Comparison of ENCODE assay signal across 36 cellular contexts in genomic region chr6:25288518-25288917, GRCh38.
"Had no signal": no experiment of that assay in that cellular context is flagged by ENCODE, and none has a peak within 500 bp of the region (broad histone marks: within the 10 kb centered on the region; RNA-seq: fewer than 3 reads in every experiment).

No MANE protein-coding gene starts in this region.

- H3K4me3 Mint-ChIP-seq: activated B cell treated with CpG ODN at 0.5 μM for 24 hours; activated CD4-positive, alpha-beta memory T cell treated with anti-CD3 and anti-CD28 coated beads for 36 hours; activated CD4-positive, alpha-beta T cell treated with anti-CD3 and anti-CD28 coated beads, Interleukin-2, amount 10 ng/mL, durations not matched to agents 24 days and 14 days; activated CD8-positive, alpha-beta T cell treated with anti-CD3 and anti-CD28 coated beads for 36 hours; activated naive CD4-positive, alpha-beta T cell treated with anti-CD3 and anti-CD28 coated beads for 36 hours; activated naive CD8-positive, alpha-beta T cell treated with anti-CD3 and anti-CD28 coated beads for 36 hours; activated T-cell treated with anti-CD3 and anti-CD28 coated beads, Interleukin-2, amount 50 U/mL, for 4 hours; activated T-cell treated with anti-CD3 and anti-CD28 coated beads, Interleukin-2, amount 50 U/mL, for 72 hours; activated T-helper 1 cell treated with anti-CD3 and anti-CD28 coated beads, Interleukin-12 subunit alpha, Interleukin-12 subunit beta, Interleukin-2, Interleukin-4 antibody, amounts not matched to agents 30 ng/mL and 10 ng/mL and 1 ng/mL, durations not matched to agents 14 hours and 24 hours and 36 hours; activated T-helper 17 cell treated with anti-CD3 and anti-CD28 coated beads, Interleukin-2, amount 50 U/mL, for 72 hours; T-helper 1 cell treated with Interleukin-12 subunit alpha and Interleukin-12 subunit beta and Interleukin-4 antibody, amounts not matched to agents 30 μg/mL and 1 μg/mL, for 36 hours; T-helper 2 cell treated with Interferon-gamma antibody and Interleukin-4, amounts not matched to agents 5 μg/mL and 100 μg/mL, for 36 hours had no signal

- H3K9me3 Mint-ChIP-seq: activated B cell treated with CpG ODN at 0.5 μM for 24 hours; activated CD4-positive, alpha-beta memory T cell treated with anti-CD3 and anti-CD28 coated beads for 36 hours; activated CD4-positive, alpha-beta T cell treated with anti-CD3 and anti-CD28 coated beads, Interleukin-2, amount 10 ng/mL, durations not matched to agents 24 days and 14 days; activated CD8-positive, alpha-beta T cell treated with anti-CD3 and anti-CD28 coated beads for 36 hours; activated naive CD4-positive, alpha-beta T cell treated with anti-CD3 and anti-CD28 coated beads for 36 hours; activated naive CD4-positive, alpha-beta T cell treated with anti-CD3 and anti-CD28 coated beads, Interleukin-2, amount 50 U/mL, for 72 hours; activated naive CD8-positive, alpha-beta T cell treated with anti-CD3 and anti-CD28 coated beads for 36 hours; activated T-cell treated with anti-CD3 and anti-CD28 coated beads, Interleukin-2, amount 50 U/mL, for 4 hours; activated T-cell treated with anti-CD3 and anti-CD28 coated beads, Interleukin-2, amount 50 U/mL, for 72 hours; activated T-helper 1 cell treated with anti-CD3 and anti-CD28 coated beads, Interleukin-12 subunit alpha, Interleukin-12 subunit beta, Interleukin-2, Interleukin-4 antibody, amounts not matched to agents 30 ng/mL and 10 ng/mL and 1 ng/mL, durations not matched to agents 14 hours and 24 hours and 36 hours; activated T-helper 17 cell treated with anti-CD3 and anti-CD28 coated beads, Interleukin-2, amount 50 U/mL, for 72 hours; T-helper 1 cell treated with Interleukin-12 subunit alpha and Interleukin-12 subunit beta and Interleukin-4 antibody, amounts not matched to agents 30 μg/mL and 1 μg/mL, for 36 hours; T-helper 2 cell treated with Interferon-gamma antibody and Interleukin-4, amounts not matched to agents 5 μg/mL and 100 μg/mL, for 36 hours had no signal

- H3K4me1 ChIP-seq: adrenal gland, breast epithelium had no signal

- H3K36me3 ChIP-seq: adrenal gland, brain microvascular endothelial cell, breast epithelium, WERI-Rb-1 had no signal

- H3K4me3 ChIP-seq: adrenal gland, body of pancreas, breast epithelium had no signal

- H3K9me3 ChIP-seq: adrenal gland, body of pancreas, breast epithelium had no signal

- DNase-seq: activated B cell treated with CpG ODN at 0.5 μM for 24 hours; activated CD4-positive, alpha-beta memory T cell treated with anti-CD3 and anti-CD28 coated beads for 36 hours; activated CD4-positive, alpha-beta T cell treated with anti-CD3 and anti-CD28 coated beads for 4 hours; activated CD4-positive, alpha-beta T cell treated with anti-CD3 and anti-CD28 coated beads, Interleukin-2, amount 10 ng/mL, durations not matched to agents 24 days and 14 days; activated CD4-positive, alpha-beta T cell treated with anti-CD3 and anti-CD28 coated beads, Interleukin-2, amount 50 U/mL, for 1 hour; activated CD4-positive, alpha-beta T cell treated with anti-CD3 and anti-CD28 coated beads, Interleukin-2, amount 50 U/mL, for 4 hours; activated CD4-positive, CD25-positive, alpha-beta regulatory T cell treated with anti-CD3 and anti-CD28 coated beads, Interleukin-2, amount 50 U/mL, for 72 hours; activated CD8-positive, alpha-beta memory T cell treated with anti-CD3 and anti-CD28 coated beads, Interleukin-2, amount 50 U/mL, for 4 hours; activated CD8-positive, alpha-beta T cell treated with anti-CD3 and anti-CD28 coated beads for 36 hours; activated effector memory CD4-positive, alpha-beta T cell treated with anti-CD3 and anti-CD28 coated beads, Interleukin-2, amount 50 U/mL, for 16 hours; activated gamma-delta T cell treated with Interleukin-2 at 50 U/mL for 16 hours; activated naive CD4-positive, alpha-beta T cell; activated naive CD4-positive, alpha-beta T cell treated with anti-CD3 and anti-CD28 coated beads for 36 hours; activated naive CD4-positive, alpha-beta T cell treated with anti-CD3 and anti-CD28 coated beads, Interleukin-2, amount 50 U/mL, for 16 hours; activated naive CD8-positive, alpha-beta T cell treated with anti-CD3 and anti-CD28 coated beads for 36 hours; activated T-cell treated with anti-CD3 and anti-CD28 coated beads for 4 hours; activated T-cell treated with anti-CD3 and anti-CD28 coated beads, Interleukin-2, amount 50 U/mL, for 1 hour; activated T-cell treated with anti-CD3 and anti-CD28 coated beads, Interleukin-2, amount 50 U/mL, for 4 hours; activated T-cell treated with anti-CD3 and anti-CD28 coated beads, Interleukin-2, amount 50 U/mL, for 72 hours; adrenal gland; amniotic stem cell; aorta; body of pancreas; brain microvascular endothelial cell; central memory CD4-positive, alpha-beta T cell; SW 1271; T-helper 1 cell; T-helper 2 cell; T-helper 9 cell; WERI-Rb-1 had no signal

- H3K27ac Mint-ChIP-seq: activated B cell treated with CpG ODN at 0.5 μM for 24 hours; activated CD4-positive, alpha-beta memory T cell treated with anti-CD3 and anti-CD28 coated beads for 36 hours; activated CD4-positive, alpha-beta T cell treated with anti-CD3 and anti-CD28 coated beads, Interleukin-2, amount 10 ng/mL, durations not matched to agents 24 days and 14 days; activated CD8-positive, alpha-beta T cell treated with anti-CD3 and anti-CD28 coated beads for 36 hours; activated naive CD4-positive, alpha-beta T cell treated with anti-CD3 and anti-CD28 coated beads for 36 hours; activated naive CD4-positive, alpha-beta T cell treated with anti-CD3 and anti-CD28 coated beads, Interleukin-2, amount 50 U/mL, for 72 hours; activated naive CD8-positive, alpha-beta T cell treated with anti-CD3 and anti-CD28 coated beads for 36 hours; activated T-cell treated with anti-CD3 and anti-CD28 coated beads, Interleukin-2, amount 50 U/mL, for 72 hours; activated T-helper 1 cell treated with anti-CD3 and anti-CD28 coated beads, Interleukin-12 subunit alpha, Interleukin-12 subunit beta, Interleukin-2, Interleukin-4 antibody, amounts not matched to agents 30 ng/mL and 10 ng/mL and 1 ng/mL, durations not matched to agents 14 hours and 24 hours and 36 hours; activated T-helper 17 cell treated with anti-CD3 and anti-CD28 coated beads, Interleukin-2, amount 50 U/mL, for 72 hours; T-helper 1 cell treated with Interleukin-12 subunit alpha and Interleukin-12 subunit beta and Interleukin-4 antibody, amounts not matched to agents 30 μg/mL and 1 μg/mL, for 36 hours; T-helper 2 cell treated with Interferon-gamma antibody and Interleukin-4, amounts not matched to agents 5 μg/mL and 100 μg/mL, for 36 hours had no signal

- H3K36me3 Mint-ChIP-seq: activated CD4-positive, alpha-beta memory T cell treated with anti-CD3 and anti-CD28 coated beads for 36 hours; activated naive CD4-positive, alpha-beta T cell treated with anti-CD3 and anti-CD28 coated beads, Interleukin-2, amount 50 U/mL, for 72 hours had no signal

- H3K4me1 Mint-ChIP-seq: activated CD4-positive, alpha-beta T cell treated with anti-CD3 and anti-CD28 coated beads, Interleukin-2, amount 10 ng/mL, durations not matched to agents 24 days and 14 days; activated T-helper 17 cell treated with anti-CD3 and anti-CD28 coated beads, Interleukin-2, amount 50 U/mL, for 72 hours had no signal

- H3K27me3 ChIP-seq: adrenal gland, body of pancreas, brain microvascular endothelial cell, breast epithelium had no signal

- H3K27ac ChIP-seq: adrenal gland, body of pancreas, brain microvascular endothelial cell, WERI-Rb-1 had no signal

- ATAC-seq: activated CD8-positive, alpha-beta T cell treated with anti-CD3 and anti-CD28 coated beads for 36 hours; activated naive CD4-positive, alpha-beta T cell treated with anti-CD3 and anti-CD28 coated beads, Interleukin-2, amount 50 U/mL, for 72 hours; activated T-cell treated with anti-CD3 and anti-CD28 coated beads, Interleukin-2, amount 50 U/mL, for 4 hours; activated T-cell treated with anti-CD3 and anti-CD28 coated beads, Interleukin-2, amount 50 U/mL, for 72 hours; activated T-helper 17 cell treated with anti-CD3 and anti-CD28 coated beads, Interleukin-2, amount 50 U/mL, for 72 hours; body of pancreas had no signal

- H3K27me3 Mint-ChIP-seq: activated B cell treated with CpG ODN at 0.5 μM for 24 hours; activated CD4-positive, alpha-beta memory T cell treated with anti-CD3 and anti-CD28 coated beads for 36 hours; activated CD4-positive, alpha-beta T cell treated with anti-CD3 and anti-CD28 coated beads, Interleukin-2, amount 10 ng/mL, durations not matched to agents 24 days and 14 days; activated CD8-positive, alpha-beta T cell treated with anti-CD3 and anti-CD28 coated beads for 36 hours; activated naive CD8-positive, alpha-beta T cell treated with anti-CD3 and anti-CD28 coated beads for 36 hours; activated T-helper 17 cell treated with anti-CD3 and anti-CD28 coated beads, Interleukin-2, amount 50 U/mL, for 72 hours had no signal
